Comparison of ENCODE assay signal across 20 cellular contexts in the genomic region with DNA sequence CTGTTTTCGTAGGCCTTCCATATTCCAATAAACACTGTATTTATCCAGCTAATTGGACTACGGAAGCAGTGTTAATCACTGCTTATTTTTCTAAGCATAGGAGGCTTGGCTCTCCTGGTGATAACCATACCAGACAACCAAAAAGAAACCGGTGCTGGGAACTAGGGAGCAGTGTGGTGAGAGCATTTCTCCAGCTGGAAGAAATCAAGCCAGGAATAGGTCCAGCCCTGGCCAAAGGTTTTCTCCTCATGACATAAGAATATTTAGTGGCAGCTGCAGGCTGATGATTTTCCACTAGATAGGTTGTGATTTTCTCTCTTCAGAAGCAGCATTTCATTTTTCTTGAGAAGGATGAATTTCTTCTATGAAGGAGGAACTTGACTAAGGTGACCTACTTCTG.
A peak's percentile ranks its signal among the peaks of the same experiment; 100 is the strongest.
DNase-seq lines count a peak whose midpoint lies in the region; ATAC-seq and TF ChIP-seq lines count a peak whose summit lies in the region.
"Had no signal": no experiment of that assay in that cellular context is flagged by ENCODE, and none has a peak within 500 bp of the region (broad histone marks: within the 10 kb centered on the region; RNA-seq: fewer than 3 reads in every experiment).

No MANE protein-coding gene starts in this region.

- H3K4me1 ChIP-seq in GM23338 (ENCODE audit: insufficient read depth): peaks cover 30% of the 10 kb centered on the region

- no peaks in the 10 kb centered on the region for H4K20me1 ChIP-seq in GM23338 (replicated peaks; ENCODE audit: insufficient read depth)

- 0 out of 2 replicates have a peak overlapping the region, but pooled peaks have one; percentile 24 for H3K4me3 ChIP-seq in GM23338
- H3K4me3 ChIP-seq in fibroblast of mammary gland (ENCODE audit: control insufficient read depth, low read depth, low read length): no peak overlapping the region
- H3K4me3 ChIP-seq: K562 had no signal

- H3K4me1 Mint-ChIP-seq in GM23338: peaks cover 33% of the 10 kb centered on the region
- no peaks in the 10 kb centered on the region for H3K4me1 Mint-ChIP-seq in activated T-helper 1 cell treated with anti-CD3 and anti-CD28 coated beads, Interleukin-12 subunit alpha, Interleukin-12 subunit beta, Interleukin-2, Interleukin-4 antibody, amounts not matched to agents 30 ng/mL and 10 ng/mL and 1 ng/mL, durations not matched to agents 14 hours and 24 hours and 36 hours (ENCODE audit: low read depth)

- H3K27me3 ChIP-seq in GM23338 (ENCODE audit: insufficient read depth): no peaks in the 10 kb centered on the region

- no peaks in the 10 kb centered on the region for H3K36me3 ChIP-seq in GM23338 (ENCODE audit: insufficient read depth)

- no peaks in the 10 kb centered on the region for H3K9me3 Mint-ChIP-seq in GM23338
- H3K9me3 Mint-ChIP-seq in activated T-helper 1 cell treated with anti-CD3 and anti-CD28 coated beads, Interleukin-12 subunit alpha, Interleukin-12 subunit beta, Interleukin-2, Interleukin-4 antibody, amounts not matched to agents 30 ng/mL and 10 ng/mL and 1 ng/mL, durations not matched to agents 14 hours and 24 hours and 36 hours: no peaks in the 10 kb centered on the region
- H3K9me3 Mint-ChIP-seq: CD4-positive, alpha-beta T cell had no signal

- no peaks in the 10 kb centered on the region; the same call in 1 of the 2 replicates for H3F3A ChIP-seq in GM23338 (replicated peaks; ENCODE audit: low read depth)

- DNase-seq in GM23338 (ENCODE audit: low spot score): no peak
- peak; percentile 7 for DNase-seq in fibroblast of mammary gland (ENCODE audit: low read depth)
- peak; percentile 36 for DNase-seq in myocyte (ENCODE audit: low read depth)
- no peak for DNase-seq in activated T-helper 1 cell treated with anti-CD3 and anti-CD28 coated beads, Interleukin-12 subunit alpha, Interleukin-12 subunit beta, Interleukin-2, Interleukin-4 antibody, amounts not matched to agents 30 ng/mL and 10 ng/mL and 1 ng/mL, durations not matched to agents 14 hours and 24 hours and 36 hours (ENCODE audit: low spot score)
- DNase-seq in H4 (ENCODE audit: low spot score): no peak
- DNase-seq: CD4-positive, alpha-beta T cell; DMS53; MV-4-11; NCI-H1417; NCI-H187 treated with DMSO at 0.1 percent for 48 hours; NCI-H446 treated with DMSO at 0.1 percent for 48 hours; NCI-H774; SHP77 had no signal

- no peaks in the 10 kb centered on the region for H3K9me2 ChIP-seq in GM23338 (ENCODE audit: insufficient read depth)

- TF ChIP-seq CTCF in GM23338 (conservative IDR thresholded peaks at IDR 0.05; ENCODE audit: low read depth in 2 of 2): no peak
- no peak for TF ChIP-seq CTCF in fibroblast of mammary gland (conservative IDR thresholded peaks at IDR 0.05; ENCODE audit: control insufficient read depth, insufficient read depth, low read depth, low read length)

- H3K27ac ChIP-seq in GM23338 (ENCODE audit: low read depth) (peak overlapping the region; percentile 91), angular gyrus (ENCODE audit: low read depth, low read length) (peak overlapping the region; percentile 48)
- H3K27ac ChIP-seq: HL-60 had no signal

- H3K27ac Mint-ChIP-seq in GM23338: no peak overlapping the region
- no peak overlapping the region for H3K27ac Mint-ChIP-seq in activated T-helper 1 cell treated with anti-CD3 and anti-CD28 coated beads, Interleukin-12 subunit alpha, Interleukin-12 subunit beta, Interleukin-2, Interleukin-4 antibody, amounts not matched to agents 30 ng/mL and 10 ng/mL and 1 ng/mL, durations not matched to agents 14 hours and 24 hours and 36 hours
- H3K27ac Mint-ChIP-seq: B cell; CD4-positive, alpha-beta T cell had no signal

- peak overlapping the region; percentile 52; the same call in 1 of the 2 replicates for H2AFZ ChIP-seq in GM23338

- H3K4me2 ChIP-seq in GM23338: peak overlapping the region; percentile 65

- intact Hi-C loops in activated T-helper 1 cell treated with anti-CD3 and anti-CD28 coated beads, Interleukin-12 subunit alpha, Interleukin-12 subunit beta, Interleukin-2, Interleukin-4 antibody, amounts not matched to agents 30 ng/mL and 10 ng/mL and 1 ng/mL, durations not matched to agents 14 hours and 24 hours and 36 hours (cut with micrococcal nuclease): no loop called here

- H3K27me3 Mint-ChIP-seq in GM23338 (ENCODE audit: insufficient read depth, low read depth, poor library complexity): no peaks in the 10 kb centered on the region
- no peaks in the 10 kb centered on the region for H3K27me3 Mint-ChIP-seq in activated T-helper 1 cell treated with anti-CD3 and anti-CD28 coated beads, Interleukin-12 subunit alpha, Interleukin-12 subunit beta, Interleukin-2, Interleukin-4 antibody, amounts not matched to agents 30 ng/mL and 10 ng/mL and 1 ng/mL, durations not matched to agents 14 hours and 24 hours and 36 hours (ENCODE audit: insufficient read depth)
- H3K27me3 Mint-ChIP-seq: B cell; CD4-positive, alpha-beta T cell had no signal

- no peak overlapping the region for H3K4me3 Mint-ChIP-seq in GM23338
- no peak overlapping the region for H3K4me3 Mint-ChIP-seq in activated T-helper 1 cell treated with anti-CD3 and anti-CD28 coated beads, Interleukin-12 subunit alpha, Interleukin-12 subunit beta, Interleukin-2, Interleukin-4 antibody, amounts not matched to agents 30 ng/mL and 10 ng/mL and 1 ng/mL, durations not matched to agents 14 hours and 24 hours and 36 hours
- H3K4me3 Mint-ChIP-seq: B cell; CD4-positive, alpha-beta T cell had no signal

- H3K79me2 ChIP-seq in GM23338 (replicated peaks; ENCODE audit: insufficient read depth): no peaks in the 10 kb centered on the region

- no peaks in the 10 kb centered on the region for H3K36me3 Mint-ChIP-seq in GM23338 (ENCODE audit: low read depth)
- no peaks in the 10 kb centered on the region for H3K36me3 Mint-ChIP-seq in activated T-helper 1 cell treated with anti-CD3 and anti-CD28 coated beads, Interleukin-12 subunit alpha, Interleukin-12 subunit beta, Interleukin-2, Interleukin-4 antibody, amounts not matched to agents 30 ng/mL and 10 ng/mL and 1 ng/mL, durations not matched to agents 14 hours and 24 hours and 36 hours (ENCODE audit: low read depth)

- ATAC-seq in GM23338: no peak; the same call in 2 of the 3 replicates
- ATAC-seq in GM21717 (IDR thresholded peaks at IDR 0.05; ENCODE audit: unreplicated experiment): no peak
- ATAC-seq: HCT116, K562, SK-N-SH treated with all-trans-retinoic acid at 6 μM for 48 hours had no signal

TF ChIP-seq in GM23338, 12 proteins besides CTCF, POLR2A, EP300 and RAD21:
- no peak for TF ChIP-seq STAT1 (IDR thresholded peaks at IDR 0.05; ENCODE audit: unreplicated experiment)
- no peak for TF ChIP-seq ZNF114 (CRISPR knock-in tag; IDR thresholded peaks at IDR 0.05)
- TF ChIP-seq, protein P1, sequence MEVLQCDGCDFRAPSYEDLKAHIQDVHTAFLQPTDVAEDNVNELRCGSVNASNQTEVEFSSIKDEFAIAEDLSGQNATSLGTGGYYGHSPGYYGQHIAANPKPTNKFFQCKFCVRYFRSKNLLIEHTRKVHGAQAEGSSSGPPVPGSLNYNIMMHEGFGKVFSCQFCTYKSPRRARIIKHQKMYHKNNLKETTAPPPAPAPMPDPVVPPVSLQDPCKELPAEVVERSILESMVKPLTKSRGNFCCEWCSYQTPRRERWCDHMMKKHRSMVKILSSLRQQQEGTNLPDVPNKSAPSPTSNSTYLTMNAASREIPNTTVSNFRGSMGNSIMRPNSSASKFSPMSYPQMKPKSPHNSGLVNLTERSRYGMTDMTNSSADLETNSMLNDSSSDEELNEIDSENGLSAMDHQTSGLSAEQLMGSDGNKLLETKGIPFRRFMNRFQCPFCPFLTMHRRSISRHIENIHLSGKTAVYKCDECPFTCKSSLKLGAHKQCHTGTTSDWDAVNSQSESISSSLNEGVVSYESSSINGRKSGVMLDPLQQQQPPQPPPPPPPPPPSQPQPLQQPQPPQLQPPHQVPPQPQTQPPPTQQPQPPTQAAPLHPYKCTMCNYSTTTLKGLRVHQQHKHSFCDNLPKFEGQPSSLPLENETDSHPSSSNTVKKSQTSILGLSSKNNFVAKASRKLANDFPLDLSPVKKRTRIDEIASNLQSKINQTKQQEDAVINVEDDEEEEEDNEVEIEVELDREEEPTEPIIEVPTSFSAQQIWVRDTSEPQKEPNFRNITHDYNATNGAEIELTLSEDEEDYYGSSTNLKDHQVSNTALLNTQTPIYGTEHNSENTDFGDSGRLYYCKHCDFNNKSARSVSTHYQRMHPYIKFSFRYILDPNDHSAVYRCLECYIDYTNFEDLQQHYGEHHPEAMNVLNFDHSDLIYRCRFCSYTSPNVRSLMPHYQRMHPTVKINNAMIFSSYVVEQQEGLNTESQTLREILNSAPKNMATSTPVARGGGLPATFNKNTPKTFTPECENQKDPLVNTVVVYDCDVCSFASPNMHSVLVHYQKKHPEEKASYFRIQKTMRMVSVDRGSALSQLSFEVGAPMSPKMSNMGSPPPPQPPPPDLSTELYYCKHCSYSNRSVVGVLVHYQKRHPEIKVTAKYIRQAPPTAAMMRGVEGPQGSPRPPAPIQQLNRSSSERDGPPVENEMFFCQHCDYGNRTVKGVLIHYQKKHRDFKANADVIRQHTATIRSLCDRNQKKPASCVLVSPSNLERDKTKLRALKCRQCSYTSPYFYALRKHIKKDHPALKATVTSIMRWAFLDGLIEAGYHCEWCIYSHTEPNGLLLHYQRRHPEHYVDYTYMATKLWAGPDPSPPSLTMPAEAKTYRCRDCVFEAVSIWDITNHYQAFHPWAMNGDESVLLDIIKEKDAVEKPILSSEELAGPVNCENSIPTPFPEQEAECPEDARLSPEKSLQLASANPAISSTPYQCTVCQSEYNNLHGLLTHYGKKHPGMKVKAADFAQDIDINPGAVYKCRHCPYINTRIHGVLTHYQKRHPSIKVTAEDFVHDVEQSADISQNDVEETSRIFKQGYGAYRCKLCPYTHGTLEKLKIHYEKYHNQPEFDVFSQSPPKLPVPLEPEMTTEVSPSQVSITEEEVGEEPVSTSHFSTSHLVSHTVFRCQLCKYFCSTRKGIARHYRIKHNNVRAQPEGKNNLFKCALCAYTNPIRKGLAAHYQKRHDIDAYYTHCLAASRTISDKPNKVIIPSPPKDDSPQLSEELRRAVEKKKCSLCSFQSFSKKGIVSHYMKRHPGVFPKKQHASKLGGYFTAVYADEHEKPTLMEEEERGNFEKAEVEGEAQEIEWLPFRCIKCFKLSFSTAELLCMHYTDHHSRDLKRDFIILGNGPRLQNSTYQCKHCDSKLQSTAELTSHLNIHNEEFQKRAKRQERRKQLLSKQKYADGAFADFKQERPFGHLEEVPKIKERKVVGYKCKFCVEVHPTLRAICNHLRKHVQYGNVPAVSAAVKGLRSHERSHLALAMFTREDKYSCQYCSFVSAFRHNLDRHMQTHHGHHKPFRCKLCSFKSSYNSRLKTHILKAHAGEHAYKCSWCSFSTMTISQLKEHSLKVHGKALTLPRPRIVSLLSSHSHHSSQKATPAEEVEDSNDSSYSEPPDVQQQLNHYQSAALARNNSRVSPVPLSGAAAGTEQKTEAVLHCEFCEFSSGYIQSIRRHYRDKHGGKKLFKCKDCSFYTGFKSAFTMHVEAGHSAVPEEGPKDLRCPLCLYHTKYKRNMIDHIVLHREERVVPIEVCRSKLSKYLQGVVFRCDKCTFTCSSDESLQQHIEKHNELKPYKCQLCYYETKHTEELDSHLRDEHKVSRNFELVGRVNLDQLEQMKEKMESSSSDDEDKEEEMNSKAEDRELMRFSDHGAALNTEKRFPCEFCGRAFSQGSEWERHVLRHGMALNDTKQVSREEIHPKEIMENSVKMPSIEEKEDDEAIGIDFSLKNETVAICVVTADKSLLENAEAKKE (CRISPR knock-in tag; IDR thresholded peaks at IDR 0.05): no peak
- no peak for TF ChIP-seq ZNF331 (CRISPR knock-in tag; IDR thresholded peaks at IDR 0.05; ENCODE audit: low read depth)

Comparison
In these comparisons a context has a peak if more than half of its experiments do, and no peak if none do; other contexts are left out.
1. DNase-seq: peak in fibroblast of mammary gland (single experiment) and myocyte (single experiment); none in GM23338 (single experiment), activated T-helper 1 cell treated with anti-CD3 and anti-CD28 coated beads, Interleukin-12 subunit alpha, Interleukin-12 subunit beta, Interleukin-2, Interleukin-4 antibody, amounts not matched to agents 30 ng/mL and 10 ng/mL and 1 ng/mL, durations not matched to agents 14 hours and 24 hours and 36 hours (single experiment) and H4 (single experiment).